ENCODE assay signal across 19 cellular contexts in genomic region chr3:190492129-190492528, GRCh38. TPM values are rescaled to one million over a fixed set of nuclear protein-coding genes. Genes with fewer than 3 reads are reported as not detected.
A peak's percentile ranks its signal among the peaks of the same experiment; 100 is the strongest.
DNase-seq lines count a peak whose midpoint lies in the region; ATAC-seq, FAIRE-seq and TF ChIP-seq lines count a peak whose summit lies in the region.
"Had no signal": no experiment of that assay in that cellular context is flagged by ENCODE, and none has a peak within 500 bp of the region (broad histone marks: within the 10 kb centered on the region; RNA-seq: fewer than 3 reads in every experiment).

No MANE protein-coding gene starts in this region.

- H3K9me3 Mint-ChIP-seq in activated T-cell treated with anti-CD3 and anti-CD28 coated beads, Interleukin-2, amount 50 U/mL, for 72 hours, result no peaks in the 10 kb centered on the region
- H3K9me3 Mint-ChIP-seq: CD8-positive, alpha-beta T cell; GM23338 had no signal

- peaks cover 30% of the 10 kb centered on the region for H3K4me1 ChIP-seq in left ventricle myocardium inferior

- DNase-seq in activated T-cell treated with anti-CD3 and anti-CD28 coated beads, Interleukin-2, amount 50 U/mL, for 72 hours, result no peak
- DNase-seq in activated T-cell treated with anti-CD3 and anti-CD28 coated beads for 4 hours, result no peak
- peak; percentile 40 for DNase-seq in RCC 7860 (ENCODE audit: low spot score)
- no peak for DNase-seq in left ventricle myocardium inferior
- DNase-seq in renal cortical epithelial cell (ENCODE audit: low read depth), result peak; percentile 22
- DNase-seq in GM12891 (ENCODE audit: insufficient read length, low spot score), result no peak
- DNase-seq in OCI-M2 (lab: John Stamatoyannopoulos, UW; ENCODE audit: unreplicated experiment), result no peak
- DNase-seq: 8988T; C1 segment of cervical spinal cord; CD8-positive, alpha-beta T cell; HCEC 1CT; IMR-90; NCI-H1694 treated with DMSO at 0.1 percent for 48 hours; NCI-H2081 treated with DMSO at 0.1 percent for 48 hours; NCI-H2171 treated with DMSO at 0.1 percent for 48 hours; SHP77 had no signal

- no peak for TF ChIP-seq CTCF in left ventricle myocardium inferior (IDR thresholded peaks at IDR 0.05; ENCODE audit: borderline replicate concordance)

- ATAC-seq in activated T-cell treated with anti-CD3 and anti-CD28 coated beads, Interleukin-2, amount 50 U/mL, for 72 hours (replicated peaks in 1 of 2), result peak; percentile 12 to 15
- ATAC-seq: CD8-positive, alpha-beta T cell had no signal

- intact Hi-C loops in left ventricle myocardium inferior (cut with micrococcal nuclease), result no loop called here

- peak overlapping the region; percentile 61 for H3K27ac Mint-ChIP-seq in activated T-cell treated with anti-CD3 and anti-CD28 coated beads, Interleukin-2, amount 50 U/mL, for 72 hours
- H3K27ac Mint-ChIP-seq: CD8-positive, alpha-beta T cell; GM23338 had no signal

- H3K36me3 ChIP-seq in left ventricle myocardium inferior, result no peaks in the 10 kb centered on the region

- peaks cover 89% of the 10 kb centered on the region for H3K27me3 Mint-ChIP-seq in activated T-cell treated with anti-CD3 and anti-CD28 coated beads, Interleukin-2, amount 50 U/mL, for 72 hours (ENCODE audit: low read depth)

- TF ChIP-seq POLR2A in GM12891 (IDR thresholded peaks at IDR 0.05; ENCODE audit: low read depth, low read length), result no peak

- H3K4me1 Mint-ChIP-seq in activated T-cell treated with anti-CD3 and anti-CD28 coated beads, Interleukin-2, amount 50 U/mL, for 72 hours (ENCODE audit: low read depth), result peaks cover 46% of the 10 kb centered on the region

- H3K4me3 Mint-ChIP-seq in activated T-cell treated with anti-CD3 and anti-CD28 coated beads, Interleukin-2, amount 50 U/mL, for 72 hours, result peak overlapping the region in 1 of 2 donors; percentile 22
- H3K4me3 Mint-ChIP-seq: CD8-positive, alpha-beta T cell; GM23338 had no signal

- H3K27me3 ChIP-seq in left ventricle myocardium inferior (ENCODE audit: low read depth), result peaks cover 18% of the 10 kb centered on the region

- H3K9me3 ChIP-seq in left ventricle myocardium inferior (replicated peaks), result no peaks in the 10 kb centered on the region

- peaks cover 0 to 2% of the 10 kb centered on the region in 2 donors for H3K36me3 Mint-ChIP-seq in activated T-cell treated with anti-CD3 and anti-CD28 coated beads, Interleukin-2, amount 50 U/mL, for 72 hours (ENCODE audit: insufficient read depth in 2 of 2)
- H3K36me3 Mint-ChIP-seq: CD8-positive, alpha-beta T cell had no signal

- peak overlapping the region; percentile 9 for H3K4me3 ChIP-seq in left ventricle myocardium inferior
- H3K4me3 ChIP-seq: GM23338 had no signal

- FAIRE-seq in RCC 7860 (lab: Jason Lieb, UNC), result no peak
- FAIRE-seq in GM12891 (lab: Jason Lieb, UNC), result no peak
- FAIRE-seq: GM18507 had no signal

- H3K27ac ChIP-seq in left ventricle myocardium inferior (replicated peaks), result peak overlapping the region; percentile 85

TF ChIP-seq in GM12891, 5 proteins besides CTCF, POLR2A, EP300 and RAD21:
- TF ChIP-seq SPI1 (IDR thresholded peaks at IDR 0.05; ENCODE audit: low read depth, low read length), result no peak
- no peak for TF ChIP-seq TAF1 (IDR thresholded peaks at IDR 0.05; ENCODE audit: low read depth, low read length)
- no peak for TF ChIP-seq PAX5 (IDR thresholded peaks at IDR 0.05; ENCODE audit: insufficient read depth, low read length, severe bottlenecking)
- TF ChIP-seq POU2F2 (IDR thresholded peaks at IDR 0.05; ENCODE audit: low read depth, low read length), result no peak
- TF ChIP-seq POLR2AphosphoS5 (IDR thresholded peaks at IDR 0.05; ENCODE audit: low read depth, low read length), result no peak

RNA-seq across cellular contexts. Expression of gene IL1RAP, which starts 21.8 kb away (rescaled TPM):
- total RNA-seq in activated T-cell treated with anti-CD3 and anti-CD28 coated beads, Interleukin-2, amount 50 U/mL, for 72 hours, result 10 to 100 TPM; 14.1 to 20.3 TPM
- total RNA-seq in left ventricle myocardium inferior (5.1 TPM), renal cortical epithelial cell (11.3 and 16.1 TPM in 2 replicates)
- polyA plus RNA-seq in GM12891 (2012; ENCODE audit: low read depth, missing spikeins), result 0.18 TPM
- total RNA-seq: G401 had no signal

RNA-seq across cellular contexts. Expression of gene TMEM207, which starts 42.4 kb away (rescaled TPM):
- total RNA-seq in activated T-cell treated with anti-CD3 and anti-CD28 coated beads, Interleukin-2, amount 50 U/mL, for 72 hours, result not detected
- total RNA-seq in left ventricle myocardium inferior (not detected), renal cortical epithelial cell (not detected in 2 replicates)
- not detected for polyA plus RNA-seq in GM12891 (2012; ENCODE audit: low read depth, missing spikeins)
- total RNA-seq: CD8-positive, alpha-beta T cell; G401; GM23338; IMR-90 had no signal
- polyA plus RNA-seq: GM23338, IMR-90 had no signal

Comparison
In these comparisons a context has a peak if more than half of its experiments do, and no peak if none do; other contexts are left out.
1. DNase-seq: peak in RCC 7860 (single experiment) and renal cortical epithelial cell (single experiment); none in activated T-cell treated with anti-CD3 and anti-CD28 coated beads, Interleukin-2, amount 50 U/mL, for 72 hours (0 of 2), activated T-cell treated with anti-CD3 and anti-CD28 coated beads for 4 hours (single experiment), left ventricle myocardium inferior (single experiment), GM12891 (single experiment) and OCI-M2 (single experiment).